In the genomic region with DNA sequence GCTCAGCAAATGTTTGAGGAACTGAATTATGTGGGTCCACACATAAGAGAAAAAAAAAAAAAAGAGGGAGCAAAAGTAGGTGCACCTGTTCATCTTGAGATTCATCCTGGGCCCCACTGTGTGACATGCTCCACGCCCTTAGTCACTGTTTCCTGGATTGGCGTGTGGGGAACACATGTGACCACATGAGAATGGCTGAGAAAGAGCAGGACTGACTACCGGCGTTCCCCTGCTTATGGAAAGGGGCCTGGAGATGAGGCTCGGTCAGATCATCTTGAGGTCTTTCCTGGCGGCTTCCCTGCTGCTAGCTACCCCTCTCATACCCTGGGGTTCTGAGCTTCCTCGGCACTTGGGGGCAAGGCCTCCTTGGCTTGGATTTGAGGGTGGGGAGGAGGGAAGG, we compare ENCODE assay signal across 2 cellular contexts.
TF ChIP-seq lines count a peak whose summit lies in the region.

No MANE protein-coding gene starts in this region.

TF ChIP-seq in SK-N-SH, 30 proteins besides CTCF, POLR2A, EP300 and RAD21 (continued from another document):
- TF ChIP-seq, protein P1, sequence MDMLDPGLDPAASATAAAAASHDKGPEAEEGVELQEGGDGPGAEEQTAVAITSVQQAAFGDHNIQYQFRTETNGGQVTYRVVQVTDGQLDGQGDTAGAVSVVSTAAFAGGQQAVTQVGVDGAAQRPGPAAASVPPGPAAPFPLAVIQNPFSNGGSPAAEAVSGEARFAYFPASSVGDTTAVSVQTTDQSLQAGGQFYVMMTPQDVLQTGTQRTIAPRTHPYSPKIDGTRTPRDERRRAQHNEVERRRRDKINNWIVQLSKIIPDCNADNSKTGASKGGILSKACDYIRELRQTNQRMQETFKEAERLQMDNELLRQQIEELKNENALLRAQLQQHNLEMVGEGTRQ (IDR thresholded peaks at IDR 0.05; ENCODE audit: borderline replicate concordance, low read depth, low read length): no peak
- TF ChIP-seq ELF1 (IDR thresholded peaks at IDR 0.05) (no peak), FOSL2 (IDR thresholded peaks at IDR 0.05; ENCODE audit: borderline replicate concordance, low read depth) (no peak), GATA2 (CRISPR knock-in tag; IDR thresholded peaks at IDR 0.05) (no peak), JUND (IDR thresholded peaks at IDR 0.05) (no peak), SMC3 (IDR thresholded peaks at IDR 0.05; ENCODE audit: low read depth, low read length) (no peak), USF1 (IDR thresholded peaks at IDR 0.05; ENCODE audit: borderline replicate concordance, low read depth) (no peak), TCF12 (IDR thresholded peaks at IDR 0.05) (no peak), PBX3 (IDR thresholded peaks at IDR 0.05) (no peak), MAX (IDR thresholded peaks at IDR 0.05; ENCODE audit: low read depth) (no peak), FOXJ3 (CRISPR knock-in tag; IDR thresholded peaks at IDR 0.05) (no peak)
- TF ChIP-seq, protein P2, sequence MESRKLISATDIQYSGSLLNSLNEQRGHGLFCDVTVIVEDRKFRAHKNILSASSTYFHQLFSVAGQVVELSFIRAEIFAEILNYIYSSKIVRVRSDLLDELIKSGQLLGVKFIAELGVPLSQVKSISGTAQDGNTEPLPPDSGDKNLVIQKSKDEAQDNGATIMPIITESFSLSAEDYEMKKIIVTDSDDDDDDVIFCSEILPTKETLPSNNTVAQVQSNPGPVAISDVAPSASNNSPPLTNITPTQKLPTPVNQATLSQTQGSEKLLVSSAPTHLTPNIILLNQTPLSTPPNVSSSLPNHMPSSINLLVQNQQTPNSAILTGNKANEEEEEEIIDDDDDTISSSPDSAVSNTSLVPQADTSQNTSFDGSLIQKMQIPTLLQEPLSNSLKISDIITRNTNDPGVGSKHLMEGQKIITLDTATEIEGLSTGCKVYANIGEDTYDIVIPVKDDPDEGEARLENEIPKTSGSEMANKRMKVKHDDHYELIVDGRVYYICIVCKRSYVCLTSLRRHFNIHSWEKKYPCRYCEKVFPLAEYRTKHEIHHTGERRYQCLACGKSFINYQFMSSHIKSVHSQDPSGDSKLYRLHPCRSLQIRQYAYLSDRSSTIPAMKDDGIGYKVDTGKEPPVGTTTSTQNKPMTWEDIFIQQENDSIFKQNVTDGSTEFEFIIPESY (IDR thresholded peaks at IDR 0.05; ENCODE audit: borderline replicate concordance, low read depth): no peak

TF ChIP-seq in SK-N-SH treated with all-trans-retinoic acid at 6 μM for 48 hours, 23 proteins besides CTCF, POLR2A, EP300 and RAD21 (continued from another document):
- TF ChIP-seq CREB5 (CRISPR knock-in tag; IDR thresholded peaks at IDR 0.05; ENCODE audit: low read depth) (no peak), PPARA (CRISPR knock-in tag; IDR thresholded peaks at IDR 0.05; ENCODE audit: borderline replicate concordance) (no peak), ISL1 (CRISPR knock-in tag; IDR thresholded peaks at IDR 0.05) (no peak), SNAI2 (CRISPR knock-in tag; IDR thresholded peaks at IDR 0.05) (no peak), CSDC2 (CRISPR knock-in tag; IDR thresholded peaks at IDR 0.05) (no peak), TCF4 (CRISPR knock-in tag; IDR thresholded peaks at IDR 0.05; ENCODE audit: borderline replicate concordance) (no peak), ZFP30 (CRISPR knock-in tag; IDR thresholded peaks at IDR 0.05) (no peak)
TF ChIP-seq in SK-N-SH treated with all-trans-retinoic acid at 6 μM for 48 hours: peak in this region for 0.
